25 cellular contexts compared by ENCODE assay signal in the genomic region with DNA sequence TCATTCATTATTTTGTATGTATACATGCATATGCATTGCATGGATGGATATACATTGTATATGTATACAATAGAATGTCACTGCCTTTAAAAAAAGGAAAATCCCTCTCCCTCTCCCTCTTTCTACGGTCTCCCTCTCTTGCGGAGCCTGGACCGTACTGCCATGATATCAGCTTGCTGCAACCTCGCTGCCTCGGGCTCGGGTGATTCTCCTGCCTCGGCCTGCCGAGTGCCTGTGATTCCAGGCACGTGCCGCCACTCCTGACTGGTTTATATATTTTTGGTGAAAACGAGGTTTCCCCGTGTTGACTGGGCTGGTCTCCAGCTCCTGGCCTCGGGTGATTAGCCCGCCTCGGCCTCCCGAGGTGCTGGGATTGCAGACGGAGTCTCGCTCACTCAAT. TPM values are rescaled to one million over a fixed set of nuclear protein-coding genes. Genes with fewer than 3 reads are reported as not detected.
A peak's percentile ranks its signal among the peaks of the same experiment; 100 is the strongest.
DNase-seq lines count a peak whose midpoint lies in the region; ATAC-seq, FAIRE-seq and TF ChIP-seq lines count a peak whose summit lies in the region.
"Had no signal": no experiment of that assay in that cellular context is flagged by ENCODE, and none has a peak within 500 bp of the region (broad histone marks: within the 10 kb centered on the region; RNA-seq: fewer than 3 reads in every experiment).

No MANE protein-coding gene starts in this region.

- no peak for ATAC-seq in A549
- ATAC-seq: GM12878 had no signal

- H3K4me3 ChIP-seq in A549 (no peak overlapping the region), spleen (no peak overlapping the region)
- H3K4me3 ChIP-seq: BLaER1, GM12878 had no signal

- H3K4me2 ChIP-seq in A549: no peak overlapping the region
- H3K4me2 ChIP-seq: BLaER1 had no signal

- H3K4me1 ChIP-seq in A549: peaks cover 48% of the 10 kb centered on the region
- H3K4me1 ChIP-seq in spleen: peaks cover 0 to 29% (median 12%) of the 10 kb centered on the region in 6 donors
- H3K4me1 ChIP-seq: BE2C had no signal

- no peak for DNase-seq in A549 (ENCODE audit: low read depth in 1 of 2, low spot score in 1 of 2)
- no peak for DNase-seq in glutamatergic neuron
- DNase-seq in posterior vena cava (ENCODE audit: low spot score): peak; percentile 54
- DNase-seq in GM20000 (ENCODE audit: low spot score): no peak
- DNase-seq in spleen: no peak
- DNase-seq: ACHN; BE2C; C1 segment of cervical spinal cord; CD4-positive, CD25-positive, alpha-beta regulatory T cell; CD8-positive, alpha-beta memory T cell; COR-L47; DMS 273 treated with DMSO at 0.1 percent for 48 hours; DMS153; DMS53; DMS79; DND-41; EL; GDM1 had no signal

- CTCF ChIA-PET in A549 (lab: Yijun Ruan, JAX): interaction anchor here (1.7 kb wide), 1 partner anchor 66 kb away, joined by 5 read pairs; no protein-coding TSS in a partner anchor

- no peak for TF ChIP-seq POLR2A in A549 (IDR thresholded peaks at IDR 0.05; ENCODE audit: low read length)
- TF ChIP-seq POLR2A in spleen (IDR thresholded peaks at IDR 0.05): no peak

- POLR2A ChIA-PET in A549 (lab: Yijun Ruan, JAX): no interaction called here

- no peaks in the 10 kb centered on the region for H3K27me3 Mint-ChIP-seq in glutamatergic neuron (ENCODE audit: unreplicated experiment)
- H3K27me3 Mint-ChIP-seq: CD4-positive, alpha-beta memory T cell; CD4-positive, CD25-positive, alpha-beta regulatory T cell; CD8-positive, alpha-beta memory T cell had no signal

- H3K36me3 Mint-ChIP-seq in glutamatergic neuron (ENCODE audit: unreplicated experiment): peaks cover 24% of the 10 kb centered on the region

- H3K9me3 Mint-ChIP-seq in glutamatergic neuron (ENCODE audit: unreplicated experiment): peaks cover 2% of the 10 kb centered on the region

- H3K27ac ChIP-seq in A549 (peak overlapping the region; percentile 64 to 76; a peak in 3 of 6 replicates), spleen (no peak overlapping the region)
- H3K27ac ChIP-seq: 22Rv1, BLaER1 had no signal

- TF ChIP-seq RAD21 in A549 (conservative IDR thresholded peaks at IDR 0.05 in 1 of 2, IDR thresholded peaks at IDR 0.05 in 1 of 2): no peak

- peaks cover 2% of the 10 kb centered on the region for H3K4me1 Mint-ChIP-seq in glutamatergic neuron (ENCODE audit: low read depth, unreplicated experiment)

- peak overlapping the region; percentile 13 for H3K27ac Mint-ChIP-seq in glutamatergic neuron (ENCODE audit: unreplicated experiment)
- H3K27ac Mint-ChIP-seq: CD4-positive, alpha-beta memory T cell; CD4-positive, CD25-positive, alpha-beta regulatory T cell; CD8-positive, alpha-beta memory T cell had no signal

- H3K4me3 Mint-ChIP-seq in glutamatergic neuron (ENCODE audit: unreplicated experiment): no peak overlapping the region
- H3K4me3 Mint-ChIP-seq: CD14-positive monocyte; CD4-positive, alpha-beta memory T cell; CD4-positive, CD25-positive, alpha-beta regulatory T cell; CD8-positive, alpha-beta memory T cell had no signal

- no peaks in the 10 kb centered on the region for H3K9me3 ChIP-seq in A549
- H3K9me3 ChIP-seq in spleen: peaks cover 0 to 26% (median 0%) of the 10 kb centered on the region in 8 donors
- H3K9me3 ChIP-seq: BE2C had no signal

- no peaks in the 10 kb centered on the region for H3K27me3 ChIP-seq in spleen (replicated peaks in 1 of 7)
- H3K27me3 ChIP-seq: BE2C, BLaER1 had no signal

- WGBS in A549 (ENCODE audit: missing lambda C conversion rate): 93% methylated on average over 18 of the region's 18 CpGs
- 96 to 100% (median 98%) methylated on average over 12 to 18 of the region's 18 CpGs for WGBS in spleen, 5 donors

- intact Hi-C loops in posterior vena cava (cut with DNase I): no loop called here
- intact Hi-C loops in spleen (cut with DNase I; ENCODE audit: low total_unique reads): no loop called here

- no peak for TF ChIP-seq EP300 in A549 (IDR thresholded peaks at IDR 0.05)

- TF ChIP-seq CTCF in A549 (IDR thresholded peaks at IDR 0.05) (no peak), glutamatergic neuron (IDR thresholded peaks at IDR 0.05; ENCODE audit: partially characterized antibody, unreplicated experiment) (no peak), GM20000 (IDR thresholded peaks at IDR 0.05; ENCODE audit: extremely low read depth, missing control alignments) (no peak), spleen (IDR thresholded peaks at IDR 0.05 in 8 of 11, conservative IDR thresholded peaks at IDR 0.05 in 3 of 11) (no peak)

- H3K36me3 ChIP-seq in spleen: peaks cover 0 to 9% (median 0%) of the 10 kb centered on the region in 6 donors
- H3K36me3 ChIP-seq: BE2C had no signal

- FAIRE-seq in A549 (lab: Jason Lieb, UNC): no peak
- FAIRE-seq: GM12878, GM12892, GM18507 had no signal

TF ChIP-seq in A549, 52 proteins besides CTCF, POLR2A, EP300 and RAD21:
- TF ChIP-seq MAFK (IDR thresholded peaks at IDR 0.05; ENCODE audit: partially characterized antibody) (no peak), KDM5A (IDR thresholded peaks at IDR 0.05) (no peak), TFCP2L1 (CRISPR knock-in tag; IDR thresholded peaks at IDR 0.05) (no peak), CHD4 (IDR thresholded peaks at IDR 0.05; ENCODE audit: borderline replicate concordance) (no peak), JUNB (IDR thresholded peaks at IDR 0.05) (no peak), JUN (IDR thresholded peaks at IDR 0.05) (no peak), SREBF2 (IDR thresholded peaks at IDR 0.05) (no peak), HDAC2 (IDR thresholded peaks at IDR 0.05) (no peak), RCOR1 (IDR thresholded peaks at IDR 0.05; ENCODE audit: low read depth, low read length) (no peak), HEYL (CRISPR knock-in tag; IDR thresholded peaks at IDR 0.05) (no peak), NPAS2 (CRISPR knock-in tag; IDR thresholded peaks at IDR 0.05; ENCODE audit: borderline replicate concordance) (no peak), MAZ (IDR thresholded peaks at IDR 0.05; ENCODE audit: borderline replicate concordance, low read depth, low read length) (no peak), EHF (CRISPR knock-in tag; IDR thresholded peaks at IDR 0.05) (no peak), POLR2AphosphoS2 (conservative IDR thresholded peaks at IDR 0.05; ENCODE audit: low read length) (no peak)

RNA-seq across cellular contexts. Expression of a gene that starts 24.4 kb away (rescaled TPM):
- polyA plus RNA-seq in A549 (2011; rRNA removed) (3.7 and 5.6 TPM in 2 replicates), A549 (2017; fragmentation: RNase III; extraction: RNeasy Plus Mini Kit Qiagen cat#74134 plus additional on column Dnase treatment) (2.9 to 3.2 TPM (median 3.0 TPM) in 3 replicates), spleen (1 to 10 TPM; 2.9 to 4.3 (median 3.4) TPM)
- 0.59 and 0.74 TPM in 2 replicates for polyA plus RNA-seq in A549 (2012; cell fraction: cytosol; rRNA removed)
- polyA plus RNA-seq in A549 (2012; cell fraction: nucleus; rRNA removed): 0.37 and 0.65 TPM in 2 replicates
- 2.1 and 2.7 TPM in 2 replicates for polyA minus RNA-seq in A549 (2011; rRNA and poly(A)+ RNA removed)
- total RNA-seq in glutamatergic neuron (ENCODE audit: unreplicated experiment) (7.6 TPM), posterior vena cava (1 to 10 TPM; 5.0 to 5.4 TPM), spleen (10 to 100 TPM; 12.3 to 17.2 (median 13.6) TPM)

RNA-seq across cellular contexts. Expression of a gene that starts 25.7 kb away (rescaled TPM):
- 102 and 111 TPM in 2 replicates for polyA plus RNA-seq in A549 (2011; rRNA removed)
- 22.7 and 26.3 TPM in 2 replicates for polyA plus RNA-seq in A549 (2012; cell fraction: cytosol; rRNA removed)
- polyA plus RNA-seq in A549 (2012; cell fraction: nucleus; rRNA removed): 5.6 and 7.2 TPM in 2 replicates
- polyA plus RNA-seq in A549 (2017; fragmentation: RNase III; extraction: RNeasy Plus Mini Kit Qiagen cat#74134 plus additional on column Dnase treatment): 43.5 to 48.6 TPM (median 48.1 TPM) in 3 replicates
- 3.9 and 7.8 TPM in 2 replicates for polyA minus RNA-seq in A549 (2011; rRNA and poly(A)+ RNA removed)
- 29.3 TPM for total RNA-seq in glutamatergic neuron (ENCODE audit: unreplicated experiment)
- 10 to 100 TPM; 38.4 to 47.5 TPM for total RNA-seq in posterior vena cava
- total RNA-seq in spleen: 10 to 100 TPM in 5 of 7 donors, 1 to 10 TPM in 2; 7.1 to 26.5 (median 17.3) TPM
- 10 to 100 TPM in 2 of 3 donors, 1 to 10 TPM in 1; 8.5 to 26.4 (median 24.5) TPM for polyA plus RNA-seq in spleen

Comparison
In these comparisons a context has a peak if more than half of its experiments do, and no peak if none do; other contexts are left out.
1. H3K27ac ChIP-seq: peak in A549 (2 of 2); none in spleen (0 of 8).